In genomic region chr10:30068482-30069223, GRCh38 we compare ENCODE assay signal across 1 cellular context.
TF ChIP-seq lines count a peak whose summit lies in the region.

No MANE protein-coding gene starts in this region.

TF ChIP-seq in IMR-90, 13 proteins besides CTCF, POLR2A, EP300 and RAD21:
- TF ChIP-seq MXI1 (IDR thresholded peaks at IDR 0.05; ENCODE audit: borderline replicate concordance, low read depth, low read length) (no peak), MAFK (IDR thresholded peaks at IDR 0.05; ENCODE audit: low read depth, low read length) (no peak), ELK1 (IDR thresholded peaks at IDR 0.05; ENCODE audit: borderline replicate concordance, low read depth, low read length) (no peak), CHD1 (IDR thresholded peaks at IDR 0.05; ENCODE audit: low read depth, low read length) (no peak), BHLHE40 (IDR thresholded peaks at IDR 0.05; ENCODE audit: low read depth, low read length) (no peak), MAZ (IDR thresholded peaks at IDR 0.05; ENCODE audit: borderline replicate concordance, low read depth, low read length) (no peak), FOS (IDR thresholded peaks at IDR 0.05; ENCODE audit: low read depth, low read length) (no peak), USF2 (IDR thresholded peaks at IDR 0.05; ENCODE audit: low read depth, low read length) (no peak), RFX5 (IDR thresholded peaks at IDR 0.05; ENCODE audit: low read depth, low read length) (no peak)
TF ChIP-seq in IMR-90: peak in this region for 0.
